28 cellular contexts compared by ENCODE assay signal in genomic region chr1:248597589-248597988, GRCh38. TPM values are rescaled to one million over a fixed set of nuclear protein-coding genes. Genes with fewer than 3 reads are reported as not detected.
"Had no signal": no experiment of that assay in that cellular context is flagged by ENCODE, and none has a peak within 500 bp of the region (broad histone marks: within the 10 kb centered on the region; RNA-seq: fewer than 3 reads in every experiment).

TSS of gene OR2T10 (minus strand) at chr1:248597700. CDS start at chr1:248593768, 3,932 bp downstream.

- H3K4me1 Mint-ChIP-seq: natural killer cell, neural crest cell had no signal

- H3K36me3 Mint-ChIP-seq: natural killer cell had no signal

- DNase-seq: cortex of kidney; dorsolateral prefrontal cortex; effector CD8-positive, alpha-beta T cell; heart left ventricle; hippocampal formation; mucosa of descending colon; natural killer cell; spleen; stimulated activated CD4-positive, alpha-beta T cell treated with anti-CD3 and anti-CD28 coated beads, Interleukin-15, amount 100 ng/mL, for 24 hours; stimulated activated CD4-positive, alpha-beta T cell treated with anti-CD3 and anti-CD28 coated beads, Interleukin-2, amount 100 ng/mL, for 24 hours; stimulated activated CD4-positive, alpha-beta T cell treated with anti-CD3 and anti-CD28 coated beads, Interleukin-4, amount 100 ng/mL, for 4 hours; stimulated activated naive CD4-positive, alpha-beta T cell treated with Interleukin-2 at 50 U/mL for 16 hours; tibial artery; upper lobe of left lung; uterus had no signal

- H3K4me1 ChIP-seq: heart left ventricle, spleen, tibial artery, upper lobe of left lung, uterus had no signal

- FAIRE-seq: endometrium had no signal

- H3K4me3 ChIP-seq: dorsolateral prefrontal cortex, heart left ventricle, mucosa of descending colon, spleen, tibial artery, upper lobe of left lung, uterus had no signal

- H3K36me3 ChIP-seq: heart left ventricle, spleen, tibial artery, upper lobe of left lung, uterus had no signal

- H3K27me3 ChIP-seq: heart left ventricle, spleen, tibial artery, upper lobe of left lung, uterus had no signal

- H3K9me3 Mint-ChIP-seq: natural killer cell had no signal

- H3K27ac ChIP-seq: dorsolateral prefrontal cortex, heart left ventricle, spleen, tibial artery, upper lobe of left lung, uterus had no signal

- H3K27ac Mint-ChIP-seq: natural killer cell had no signal

- ATAC-seq: esophagus mucosa, heart left ventricle, mucosa of descending colon, natural killer cell, sciatic nerve had no signal

- H3K4me3 Mint-ChIP-seq: natural killer cell, neural crest cell had no signal

- H3K9me3 ChIP-seq: heart left ventricle, mucosa of descending colon, spleen, tibial artery, upper lobe of left lung, uterus had no signal

RNA-seq across cellular contexts. Expression of gene OR2T10, which starts in this region (rescaled TPM):
- total RNA-seq: esophagus mucosa, fibroblast of lung, frontal cortex, glomerular endothelial cell, heart left ventricle, kidney epithelial cell, liver, mucosa of descending colon, natural killer cell, neural crest cell, osteocyte, pulmonary artery endothelial cell, sciatic nerve, skeletal muscle tissue, temporal lobe, upper lobe of left lung, uterus had no signal
- polyA plus RNA-seq: fibroblast of lung, heart left ventricle, liver had no signal
